ENCODE assay signal across 2 cellular contexts in the genomic region with DNA sequence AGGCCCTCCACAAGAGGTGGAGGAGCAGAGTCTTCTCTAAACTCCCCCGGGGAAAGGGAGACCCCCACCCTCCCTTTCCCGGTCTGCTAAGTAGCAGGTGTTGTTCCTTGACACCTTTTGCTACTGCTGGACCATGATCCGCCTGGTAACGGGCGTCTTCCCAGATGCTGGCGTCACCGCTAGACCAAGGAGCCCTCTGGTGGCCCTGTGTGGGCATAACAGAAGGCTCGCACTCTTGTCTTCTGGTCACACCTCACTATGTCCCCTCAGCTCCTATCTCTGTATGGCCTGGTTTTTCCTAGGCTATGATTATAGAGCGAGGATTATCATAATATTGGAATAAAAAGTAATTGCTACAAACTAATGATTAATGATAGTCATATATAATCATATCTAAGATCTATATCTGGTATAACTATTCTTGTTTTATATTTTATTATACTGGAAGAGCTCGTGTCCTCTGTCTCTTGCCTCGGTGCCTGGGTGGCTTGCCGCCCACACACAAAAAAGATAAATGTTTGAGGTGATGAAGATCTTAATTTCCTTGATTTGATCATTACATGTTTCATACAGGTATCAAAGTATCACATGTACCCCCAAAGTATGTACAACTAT.
TF ChIP-seq lines count a peak whose summit lies in the region.
"Not testable (repeated sequence)": the region's sequence is repeated elsewhere in the genome, so short reads cannot be mapped to it uniquely, and the experiment has no call there.

No MANE protein-coding gene starts in this region.

TF ChIP-seq in GM23338, 12 proteins besides CTCF, POLR2A, EP300 and RAD21:
- peak; percentile 60 for TF ChIP-seq CREB1 (CRISPR knock-in tag; IDR thresholded peaks at IDR 0.05; ENCODE audit: low read depth)

TF ChIP-seq in K562, 482 proteins besides CTCF, POLR2A, EP300 and RAD21:
- TF ChIP-seq ATF1 (CRISPR knock-in tag; IDR thresholded peaks at IDR 0.05); CREB1 (IDR thresholded peaks at IDR 0.05): not testable (repeated sequence)
- TF ChIP-seq ATF1 (tag; IDR thresholded peaks at IDR 0.05) = peak; percentile 71
- TF ChIP-seq CREB1 (CRISPR knock-in tag; IDR thresholded peaks at IDR 0.05) = peak; percentile 49; the same call in 1 of the 2 replicates
- peak; percentile 44 for TF ChIP-seq CREM (IDR thresholded peaks at IDR 0.05; ENCODE audit: low read depth)
- 0 out of 2 replicates have a peak, but pooled peaks have one; percentile 16 for TF ChIP-seq L3MBTL2 (IDR thresholded peaks at IDR 0.05)
